1 cellular context compared by ENCODE assay signal in the genomic region with DNA sequence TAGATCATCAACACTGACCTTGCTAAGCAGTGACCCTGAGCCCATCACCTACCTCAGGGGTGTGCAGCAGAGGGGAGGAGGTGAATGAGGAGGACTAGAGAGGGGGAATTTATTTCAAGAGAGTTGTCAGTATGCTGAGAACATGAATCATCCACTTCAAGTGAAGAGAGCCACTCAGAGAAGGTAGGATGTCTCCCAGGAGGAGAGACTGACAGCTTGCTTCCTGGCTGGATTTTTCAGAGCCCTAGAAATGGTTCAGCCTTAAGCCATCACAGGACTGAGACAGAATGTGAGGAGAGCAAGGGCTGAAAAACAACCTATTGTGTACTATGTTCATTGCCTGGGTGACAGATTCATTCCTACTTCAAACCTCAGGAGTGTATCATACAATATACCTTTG.
TF ChIP-seq lines count a peak whose summit lies in the region.

No MANE protein-coding gene starts in this region.

TF ChIP-seq in HCT116, 20 proteins besides CTCF, POLR2A, EP300 and RAD21 (continued from another document):
- TF ChIP-seq YY1 (IDR thresholded peaks at IDR 0.05; ENCODE audit: extremely low read depth, insufficient replicate concordance, low read depth, low read length) (no peak), CEBPB (IDR thresholded peaks at IDR 0.05; ENCODE audit: low read depth) (no peak)
- TF ChIP-seq, protein P1, sequence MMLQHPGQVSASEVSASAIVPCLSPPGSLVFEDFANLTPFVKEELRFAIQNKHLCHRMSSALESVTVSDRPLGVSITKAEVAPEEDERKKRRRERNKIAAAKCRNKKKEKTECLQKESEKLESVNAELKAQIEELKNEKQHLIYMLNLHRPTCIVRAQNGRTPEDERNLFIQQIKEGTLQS (IDR thresholded peaks at IDR 0.05) = no peak
